Comparison of ENCODE assay signal across 28 cellular contexts in the genomic region with DNA sequence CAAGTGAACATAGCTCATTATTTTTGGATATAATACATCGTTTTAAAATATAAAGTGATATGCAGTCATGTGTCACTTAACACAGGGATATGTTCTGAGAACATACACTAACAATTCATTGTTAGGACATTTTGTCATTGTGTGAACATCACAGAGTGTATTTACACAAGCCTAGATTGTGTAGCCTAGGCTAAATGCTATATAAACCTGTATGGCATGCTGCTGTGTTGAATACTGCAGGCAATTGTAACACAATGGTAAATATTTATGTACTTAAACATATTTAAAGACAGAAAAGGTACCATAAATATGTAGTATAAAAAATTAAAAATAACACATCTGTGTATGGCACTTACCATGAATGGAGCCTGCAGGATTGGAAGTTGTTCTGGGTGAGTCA.
"Had no signal": no experiment of that assay in that cellular context is flagged by ENCODE, and none has a peak within 500 bp of the region (broad histone marks: within the 10 kb centered on the region; RNA-seq: fewer than 3 reads in every experiment).

No MANE protein-coding gene starts in this region.

- H3K27me3 Mint-ChIP-seq: activated CD4-positive, alpha-beta T cell treated with anti-CD3 and anti-CD28 coated beads for 36 hours; activated T-cell treated with anti-CD3 and anti-CD28 coated beads, Interleukin-2, amount 50 U/mL, for 24 hours; brain had no signal

- H3K9me3 ChIP-seq: colonic mucosa had no signal

- ATAC-seq: activated CD4-positive, alpha-beta T cell treated with anti-CD3 and anti-CD28 coated beads for 36 hours; activated CD8-positive, alpha-beta T cell treated with anti-CD3 and anti-CD28 coated beads, Interleukin-2, amount 10 ng/mL, durations not matched to agents 7 days and 5 days; activated naive CD4-positive, alpha-beta T cell treated with anti-CD3 and anti-CD28 coated beads, Interleukin-2, amount 50 U/mL, for 72 hours; activated T-cell treated with anti-CD3 and anti-CD28 coated beads, Interleukin-2, amount 50 U/mL, for 72 hours; gastroesophageal sphincter; heart right ventricle had no signal

- DNase-seq: activated CD4-positive, alpha-beta memory T cell treated with anti-CD3 and anti-CD28 coated beads for 36 hours; activated CD4-positive, alpha-beta T cell treated with anti-CD3 and anti-CD28 coated beads for 36 hours; activated CD4-positive, alpha-beta T cell treated with anti-CD3 and anti-CD28 coated beads, Interleukin-2, amount 10 ng/mL, durations not matched to agents 24 days and 14 days; activated CD4-positive, CD25-positive, alpha-beta regulatory T cell; activated CD4-positive, CD25-positive, alpha-beta regulatory T cell treated with anti-CD3 and anti-CD28 coated beads, Interleukin-2, amount 50 U/mL, for 72 hours; activated CD8-positive, alpha-beta memory T cell treated with anti-CD3 and anti-CD28 coated beads, Interleukin-2, amount 50 U/mL, for 48 hours; activated CD8-positive, alpha-beta T cell treated with anti-CD3 and anti-CD28 coated beads, Interleukin-2, amount 10 ng/mL, durations not matched to agents 7 days and 5 days; activated gamma-delta T cell; activated naive CD4-positive, alpha-beta T cell; activated naive CD4-positive, alpha-beta T cell treated with anti-CD3 and anti-CD28 coated beads, Interleukin-2, amount 10 ng/mL, durations not matched to agents 7 days and 5 days; activated naive CD8-positive, alpha-beta T cell treated with anti-CD3 and anti-CD28 coated beads, Interleukin-2, amount 10 ng/mL, durations not matched to agents 7 days and 5 days; activated T-cell treated with anti-CD3 and anti-CD28 coated beads for 4 hours; activated T-cell treated with anti-CD3 and anti-CD28 coated beads, Interleukin-2, amount 50 U/mL, for 24 hours; activated T-cell treated with anti-CD3 and anti-CD28 coated beads, Interleukin-2, amount 50 U/mL, for 72 hours; central memory CD4-positive, alpha-beta T cell; cerebellar nuclear complex; colonic mucosa; effector CD8-positive, alpha-beta T cell; esophagus squamous epithelium; foreskin melanocyte; heart right ventricle; T-helper 2 cell had no signal

- H3K27ac Mint-ChIP-seq: activated CD4-positive, alpha-beta memory T cell treated with anti-CD3 and anti-CD28 coated beads for 36 hours; activated CD4-positive, alpha-beta T cell treated with anti-CD3 and anti-CD28 coated beads for 36 hours; activated CD4-positive, alpha-beta T cell treated with anti-CD3 and anti-CD28 coated beads, Interleukin-2, amount 10 ng/mL, durations not matched to agents 24 days and 14 days; activated CD8-positive, alpha-beta T cell treated with anti-CD3 and anti-CD28 coated beads, Interleukin-2, amount 10 ng/mL, durations not matched to agents 7 days and 5 days; activated naive CD4-positive, alpha-beta T cell treated with anti-CD3 and anti-CD28 coated beads, Interleukin-2, amount 10 ng/mL, durations not matched to agents 7 days and 5 days; activated naive CD4-positive, alpha-beta T cell treated with anti-CD3 and anti-CD28 coated beads, Interleukin-2, amount 50 U/mL, for 72 hours; activated naive CD8-positive, alpha-beta T cell treated with anti-CD3 and anti-CD28 coated beads, Interleukin-2, amount 10 ng/mL, durations not matched to agents 7 days and 5 days; activated T-cell treated with anti-CD3 and anti-CD28 coated beads, Interleukin-2, amount 50 U/mL, for 24 hours; activated T-cell treated with anti-CD3 and anti-CD28 coated beads, Interleukin-2, amount 50 U/mL, for 72 hours; brain had no signal

- H3K4me1 ChIP-seq: ascending aorta, breast epithelium, colonic mucosa, esophagus squamous epithelium, gastroesophageal sphincter, heart right ventricle had no signal

- H3K36me3 Mint-ChIP-seq: brain had no signal

- H3K4me3 Mint-ChIP-seq: activated CD4-positive, alpha-beta memory T cell treated with anti-CD3 and anti-CD28 coated beads for 36 hours; activated CD4-positive, alpha-beta T cell treated with anti-CD3 and anti-CD28 coated beads for 36 hours; activated CD4-positive, alpha-beta T cell treated with anti-CD3 and anti-CD28 coated beads, Interleukin-2, amount 10 ng/mL, durations not matched to agents 24 days and 14 days; activated CD8-positive, alpha-beta T cell treated with anti-CD3 and anti-CD28 coated beads, Interleukin-2, amount 10 ng/mL, durations not matched to agents 7 days and 5 days; activated naive CD4-positive, alpha-beta T cell treated with anti-CD3 and anti-CD28 coated beads, Interleukin-2, amount 10 ng/mL, durations not matched to agents 7 days and 5 days; activated naive CD8-positive, alpha-beta T cell treated with anti-CD3 and anti-CD28 coated beads, Interleukin-2, amount 10 ng/mL, durations not matched to agents 7 days and 5 days; activated T-cell treated with anti-CD3 and anti-CD28 coated beads, Interleukin-2, amount 50 U/mL, for 24 hours; activated T-cell treated with anti-CD3 and anti-CD28 coated beads, Interleukin-2, amount 50 U/mL, for 72 hours; brain had no signal

- H3K4me1 Mint-ChIP-seq: activated CD4-positive, alpha-beta T cell treated with anti-CD3 and anti-CD28 coated beads for 36 hours; activated CD4-positive, alpha-beta T cell treated with anti-CD3 and anti-CD28 coated beads, Interleukin-2, amount 10 ng/mL, durations not matched to agents 24 days and 14 days; activated naive CD4-positive, alpha-beta T cell treated with anti-CD3 and anti-CD28 coated beads, Interleukin-2, amount 10 ng/mL, durations not matched to agents 7 days and 5 days; activated naive CD8-positive, alpha-beta T cell treated with anti-CD3 and anti-CD28 coated beads, Interleukin-2, amount 10 ng/mL, durations not matched to agents 7 days and 5 days had no signal

- H3K36me3 ChIP-seq: ascending aorta, breast epithelium, cardiac muscle cell, colonic mucosa, esophagus squamous epithelium, gastroesophageal sphincter, heart right ventricle had no signal

- H3K4me3 ChIP-seq: ascending aorta, breast epithelium, cardiac muscle cell, colonic mucosa, esophagus squamous epithelium, gastroesophageal sphincter, heart right ventricle had no signal
